9 cellular contexts compared by ENCODE assay signal in genomic region chr2:36403675-36404230, GRCh38. TPM values are rescaled to one million over a fixed set of nuclear protein-coding genes. Genes with fewer than 3 reads are reported as not detected.
A peak's percentile ranks its signal among the peaks of the same experiment; 100 is the strongest.
DNase-seq lines count a peak whose midpoint lies in the region; ATAC-seq and TF ChIP-seq lines count a peak whose summit lies in the region.
"Had no signal": no experiment of that assay in that cellular context is flagged by ENCODE, and none has a peak within 500 bp of the region (broad histone marks: within the 10 kb centered on the region; RNA-seq: fewer than 3 reads in every experiment).

No MANE protein-coding gene starts in this region.

- no peaks in the 10 kb centered on the region for H3K27me3 ChIP-seq in neural progenitor cell
- H3K27me3 ChIP-seq: right lobe of liver had no signal

- H3K4me1 Mint-ChIP-seq in stimulated activated naive B cell treated with anti-CD40 and anti-IgM and Interleukin-4, amounts not matched to agents 10 μg/mL and 1 μg/mL and 100 μg/mL, for 72 hours: peaks cover 3 to 11% of the 10 kb centered on the region in 2 donors
- H3K4me1 Mint-ChIP-seq in neural progenitor cell: peaks cover 21% of the 10 kb centered on the region

- no peak overlapping the region for H3K4me2 ChIP-seq in neural progenitor cell

- H2AFZ ChIP-seq in neural progenitor cell (replicated peaks): no peak overlapping the region

- peaks cover 11% of the 10 kb centered on the region for H4K20me1 ChIP-seq in neural progenitor cell (ENCODE audit: low read depth)

- no peaks in the 10 kb centered on the region for H3K9me3 Mint-ChIP-seq in stimulated activated naive B cell treated with anti-CD40 and anti-IgM and Interleukin-4, amounts not matched to agents 10 μg/mL and 1 μg/mL and 100 μg/mL, for 72 hours
- H3K9me3 Mint-ChIP-seq in neural progenitor cell: no peaks in the 10 kb centered on the region

- peak; percentile 53 for ATAC-seq in HG03521 (IDR thresholded peaks at IDR 0.05; ENCODE audit: unreplicated experiment)
- ATAC-seq in stimulated activated naive B cell treated with anti-CD40 and anti-IgM and Interleukin-4, amounts not matched to agents 10 μg/mL and 1 μg/mL and 100 μg/mL, for 72 hours (replicated peaks): peak; percentile 61 to 86

- H3K4me3 ChIP-seq in astrocyte of the spinal cord (ENCODE audit: low read depth, low read length) (no peak overlapping the region), neural progenitor cell (no peak overlapping the region)
- H3K4me3 ChIP-seq: right lobe of liver had no signal

- peaks cover 21% of the 10 kb centered on the region for H3F3A ChIP-seq in neural progenitor cell (ENCODE audit: low read depth)

- no peaks in the 10 kb centered on the region for H3K9me3 ChIP-seq in neural progenitor cell (ENCODE audit: low read depth)
- H3K9me3 ChIP-seq: right lobe of liver had no signal

- peaks cover 12% of the 10 kb centered on the region for H3K79me2 ChIP-seq in neural progenitor cell (ENCODE audit: low read depth)

- no peak overlapping the region for H3K27ac ChIP-seq in neural progenitor cell
- H3K27ac ChIP-seq: right lobe of liver had no signal

- peaks cover 25% of the 10 kb centered on the region for H3K4me1 ChIP-seq in neural progenitor cell
- H3K4me1 ChIP-seq: right lobe of liver had no signal

- H3K27ac Mint-ChIP-seq in stimulated activated naive B cell treated with anti-CD40 and anti-IgM and Interleukin-4, amounts not matched to agents 10 μg/mL and 1 μg/mL and 100 μg/mL, for 72 hours: no peak overlapping the region
- H3K27ac Mint-ChIP-seq in neural progenitor cell: no peak overlapping the region

- in situ Hi-C loops in astrocyte of the spinal cord (cut with HindIII; ENCODE audit: low sequenced_read_pairs): no loop called here

- DNase-seq in stimulated activated CD4-positive, alpha-beta T cell treated with anti-CD3 and anti-CD28 coated beads, Interleukin-1b, Interleukin-23, amount 100 ng/mL, for 48 hours: peak; percentile 10
- DNase-seq in stimulated activated CD4-positive, alpha-beta T cell treated with anti-CD3 and anti-CD28 coated beads, Interleukin-2, amount 100 ng/mL, for 48 hours: no peak
- DNase-seq in astrocyte of the spinal cord (ENCODE audit: low read depth, low spot score): peak; percentile 90
- DNase-seq in stimulated activated naive B cell treated with anti-CD40 and anti-IgM and Interleukin-4, amounts not matched to agents 10 μg/mL and 1 μg/mL and 100 μg/mL, for 72 hours: no peak
- DNase-seq in SHP77 treated with DMSO at 0.1 percent for 48 hours (lab: John Stamatoyannopoulos, UW): no peak
- DNase-seq in middle frontal gyrus (ENCODE audit: extremely low spot score, low spot score): no peak
- no peak for DNase-seq in neural progenitor cell (ENCODE audit: low spot score)
- DNase-seq: right lobe of liver had no signal

- H3K36me3 ChIP-seq in neural progenitor cell: no peaks in the 10 kb centered on the region
- H3K36me3 ChIP-seq: right lobe of liver had no signal

- H3K9ac ChIP-seq in neural progenitor cell: no peak overlapping the region

- no peak overlapping the region for H3K4me3 Mint-ChIP-seq in stimulated activated naive B cell treated with anti-CD40 and anti-IgM and Interleukin-4, amounts not matched to agents 10 μg/mL and 1 μg/mL and 100 μg/mL, for 72 hours
- no peak overlapping the region for H3K4me3 Mint-ChIP-seq in neural progenitor cell

- H3K27me3 Mint-ChIP-seq in stimulated activated naive B cell treated with anti-CD40 and anti-IgM and Interleukin-4, amounts not matched to agents 10 μg/mL and 1 μg/mL and 100 μg/mL, for 72 hours: no peaks in the 10 kb centered on the region
- H3K27me3 Mint-ChIP-seq in neural progenitor cell (ENCODE audit: insufficient read depth, low read depth): no peaks in the 10 kb centered on the region

- TF ChIP-seq CTCF in astrocyte of the spinal cord (IDR thresholded peaks at IDR 0.05; ENCODE audit: low read depth, low read length) (no peak), neural progenitor cell (IDR thresholded peaks at IDR 0.05) (no peak)

- no peaks in the 10 kb centered on the region for H3K36me3 Mint-ChIP-seq in stimulated activated naive B cell treated with anti-CD40 and anti-IgM and Interleukin-4, amounts not matched to agents 10 μg/mL and 1 μg/mL and 100 μg/mL, for 72 hours
- H3K36me3 Mint-ChIP-seq in neural progenitor cell: no peaks in the 10 kb centered on the region

RNA-seq across cellular contexts. Expression of gene CRIM1, which starts 48.2 kb away (rescaled TPM):
- total RNA-seq in neural progenitor cell (ENCODE audit: low replicate concordance): 4.9 and 10.2 TPM in 2 replicates

Comparison
In these comparisons a context has a peak if more than half of its experiments do, and no peak if none do; other contexts are left out.
1. DNase-seq: peak in stimulated activated CD4-positive, alpha-beta T cell treated with anti-CD3 and anti-CD28 coated beads, Interleukin-1b, Interleukin-23, amount 100 ng/mL, for 48 hours (single experiment) and astrocyte of the spinal cord (single experiment); none in stimulated activated CD4-positive, alpha-beta T cell treated with anti-CD3 and anti-CD28 coated beads, Interleukin-2, amount 100 ng/mL, for 48 hours (0 of 2), stimulated activated naive B cell treated with anti-CD40 and anti-IgM and Interleukin-4, amounts not matched to agents 10 μg/mL and 1 μg/mL and 100 μg/mL, for 72 hours (single experiment), SHP77 treated with DMSO at 0.1 percent for 48 hours (single experiment), middle frontal gyrus (single experiment) and neural progenitor cell (single experiment).